In genomic region chr12:113135178-113136127, GRCh38 we compare ENCODE assay signal across 8 cellular contexts. TPM values are rescaled to one million over a fixed set of nuclear protein-coding genes. Genes with fewer than 3 reads are reported as not detected.
DNase-seq lines count a peak whose midpoint lies in the region; ATAC-seq, FAIRE-seq and TF ChIP-seq lines count a peak whose summit lies in the region.

RASAL1 (minus strand) TSS chr12:113135761; CDS start chr12:113135462, 299 bp downstream.

- H3K79me1 ChIP-seq in neuronal stem cell (ENCODE audit: low read depth, low read length), result no peaks in the 10 kb centered on the region

- TF ChIP-seq CTCF in type B pancreatic cell (conservative IDR thresholded peaks at IDR 0.05), result peak; percentile 56

- FAIRE-seq in GM12892 (lab: Jason Lieb, UNC), result no peak

- H4K91ac ChIP-seq in neuronal stem cell (ENCODE audit: low read depth, low read length, poor library complexity), result no peak within 1 kb of the TSS

- peaks cover 3 to 55% (median 20%) of the 10 kb centered on the region in 3 experiments for H3K27me3 ChIP-seq in neuronal stem cell (ENCODE audit: control insufficient read depth in 3 of 3, insufficient read depth in 3 of 3, low read depth in 1 of 3, low read length in 3 of 3)

- no peak within 1 kb of the TSS for H2BK120ac ChIP-seq in neuronal stem cell (ENCODE audit: low read depth, low read length)

- H3K4me3 ChIP-seq in neuronal stem cell (ENCODE audit: low read length in 2 of 2), result peak within 1 kb of the TSS in 1 of 2 donors; percentile 73

- ATAC-seq in HG03025 (IDR thresholded peaks at IDR 0.05; ENCODE audit: low FRiP score, unreplicated experiment), result no peak

- no peaks in the 10 kb centered on the region for H3K9me3 Mint-ChIP-seq in type B pancreatic cell

- H3K27me3 Mint-ChIP-seq in type B pancreatic cell, result peaks cover 41% of the 10 kb centered on the region

- H2BK15ac ChIP-seq in neuronal stem cell (ENCODE audit: low read length), result peak within 1 kb of the TSS; percentile 90

- H3K4me1 Mint-ChIP-seq in type B pancreatic cell (ENCODE audit: unreplicated experiment), result no peaks in the 10 kb centered on the region

- H2AFZ ChIP-seq in neuronal stem cell (ENCODE audit: low read length), result no peak within 1 kb of the TSS

- H3K36me3 Mint-ChIP-seq in type B pancreatic cell, result no peaks in the 10 kb centered on the region

- no peak within 1 kb of the TSS for H3K27ac Mint-ChIP-seq in type B pancreatic cell

- peak within 1 kb of the TSS; percentile 87 for H3K18ac ChIP-seq in neuronal stem cell (ENCODE audit: low read length)

- WGBS in neuronal stem cell (ENCODE audit: extremely low coverage in 2 of 2, insufficient read length in 2 of 2, insufficient replicate concordance in 1 of 2), 2 donors, result no CpG with 5 or more reads among the region's 68 CpGs

- H3K4ac ChIP-seq in neuronal stem cell (ENCODE audit: low read length), result peak within 1 kb of the TSS; percentile 28

- H2BK12ac ChIP-seq in neuronal stem cell (ENCODE audit: low read length), result no peak within 1 kb of the TSS

- peak within 1 kb of the TSS; percentile 96 for H2AK5ac ChIP-seq in neuronal stem cell (ENCODE audit: low read depth, low read length)

- H3K4me3 Mint-ChIP-seq in type B pancreatic cell, result peak within 1 kb of the TSS; percentile 80

- H3K9me3 ChIP-seq in neuronal stem cell (replicated peaks in 1 of 2; ENCODE audit: control insufficient read depth in 2 of 2, insufficient read depth in 1 of 2, low read depth in 1 of 2, low read length in 2 of 2), result no peaks in the 10 kb centered on the region

- no peaks in the 10 kb centered on the region for H3K36me3 ChIP-seq in neuronal stem cell (replicated peaks in 1 of 2; ENCODE audit: control insufficient read depth in 2 of 2, insufficient read depth in 2 of 2, low read length in 2 of 2)

- H4K8ac ChIP-seq in neuronal stem cell (ENCODE audit: low read depth, low read length), result peak within 1 kb of the TSS; percentile 6

- H2BK5ac ChIP-seq in neuronal stem cell (ENCODE audit: low read length), result no peak within 1 kb of the TSS

- peak within 1 kb of the TSS; percentile 82 for H3K9ac ChIP-seq in neuronal stem cell (ENCODE audit: low read depth, low read length, poor library complexity)

- TF ChIP-seq POLR2A in GM12892 (IDR thresholded peaks at IDR 0.05; ENCODE audit: low read depth, low read length), result no peak

- H3K4me1 ChIP-seq in neuronal stem cell (ENCODE audit: control insufficient read depth in 2 of 2, insufficient read depth in 1 of 2, low read depth in 1 of 2, low read length in 2 of 2), result peaks cover 0 to 7% of the 10 kb centered on the region in 2 donors

- peak within 1 kb of the TSS; percentile 89 for H3K4me2 ChIP-seq in neuronal stem cell (ENCODE audit: insufficient read depth, low read length, poor library complexity, severe bottlenecking)

- H3K14ac ChIP-seq in neuronal stem cell (ENCODE audit: low read length), result no peak within 1 kb of the TSS

- H3K27ac ChIP-seq in neuronal stem cell (replicated peaks; ENCODE audit: low read length), result no peak within 1 kb of the TSS

- peak within 1 kb of the TSS; percentile 92 for H3K23ac ChIP-seq in neuronal stem cell (ENCODE audit: low read depth, low read length, poor library complexity)

- DNase-seq in GM12892 (ENCODE audit: insufficient read length) (peak; percentile 65), NCI-H2107 (lab: John Stamatoyannopoulos, UW) (peak; percentile 69), ecto neural progenitor cell (ENCODE audit: low spot score) (peak; percentile 89), neuronal stem cell (ENCODE audit: low spot score) (no peak), type B pancreatic cell (ENCODE audit: extremely low spot score, unreplicated experiment) (no peak), retina (no peak)
- peak; percentile 72 to 76 for DNase-seq in activated CD4-positive, alpha-beta T cell treated with anti-CD3 and anti-CD28 coated beads, Interleukin-2, amount 50 U/mL, for 4 hours

RNA-seq across cellular contexts. Expression of gene RASAL1, which starts in this region (rescaled TPM):
- polyA plus RNA-seq in GM12892 (2012; ENCODE audit: missing spikeins), result 2.0 TPM
- 0.26 TPM for polyA plus RNA-seq in neuronal stem cell (2013, experiment 1 of 2)
- 0.19 TPM for polyA plus RNA-seq in neuronal stem cell (2013, experiment 2 of 2)
- total RNA-seq in type B pancreatic cell (ENCODE audit: low replicate concordance), result 0.58 and 2.7 TPM in 2 replicates

Comparison
In these comparisons a context has a peak if more than half of its experiments do, and no peak if none do; other contexts are left out.
1. DNase-seq: peak in GM12892 (single experiment), NCI-H2107 (single experiment), activated CD4-positive, alpha-beta T cell treated with anti-CD3 and anti-CD28 coated beads, Interleukin-2, amount 50 U/mL, for 4 hours (2 of 2) and ecto neural progenitor cell (single experiment); none in neuronal stem cell (single experiment), type B pancreatic cell (single experiment) and retina (single experiment).